Comparison of ENCODE assay signal across 25 cellular contexts in genomic region chr4:149095798-149096197, GRCh38.
A peak's percentile ranks its signal among the peaks of the same experiment; 100 is the strongest.
DNase-seq lines count a peak whose midpoint lies in the region; ATAC-seq and TF ChIP-seq lines count a peak whose summit lies in the region.
"Had no signal": no experiment of that assay in that cellular context is flagged by ENCODE, and none has a peak within 500 bp of the region (broad histone marks: within the 10 kb centered on the region; RNA-seq: fewer than 3 reads in every experiment).

No MANE protein-coding gene starts in this region.

- no peaks in the 10 kb centered on the region for H3K27me3 Mint-ChIP-seq in endodermal cell (ENCODE audit: insufficient read depth)

- H3K4me1 ChIP-seq in endodermal cell (ENCODE audit: control insufficient read depth, insufficient read depth, low read length) (no peaks in the 10 kb centered on the region), prostate gland (replicated peaks) (no peaks in the 10 kb centered on the region)

- TF ChIP-seq CTCF in astrocyte of the cerebellum (IDR thresholded peaks at IDR 0.05; ENCODE audit: low read depth, low read length, missing control alignments) (no peak), endodermal cell (conservative IDR thresholded peaks at IDR 0.05) (no peak), prostate gland (IDR thresholded peaks at IDR 0.05) (no peak)

- 89 to 100% methylated on average over 1 of the region's 1 CpG for WGBS in endodermal cell (ENCODE audit: insufficient coverage in 1 of 2, insufficient read length in 1 of 2), 2 experiments
- 29% methylated on average over 1 of the region's 1 CpG for WGBS in prostate gland

- no peaks in the 10 kb centered on the region for H3K4me1 Mint-ChIP-seq in endodermal cell
- H3K4me1 Mint-ChIP-seq: CD4-positive, alpha-beta memory T cell had no signal

- H3K4me3 Mint-ChIP-seq in endodermal cell: no peak overlapping the region
- H3K4me3 Mint-ChIP-seq: CD4-positive, alpha-beta memory T cell had no signal

- H3K27ac ChIP-seq in endodermal cell (ENCODE audit: low read depth, low read length) (no peak overlapping the region), prostate gland (no peak overlapping the region)

- no peaks in the 10 kb centered on the region for H3K36me3 Mint-ChIP-seq in endodermal cell (ENCODE audit: low read depth)
- H3K36me3 Mint-ChIP-seq: CD4-positive, alpha-beta memory T cell had no signal

- intact Hi-C loops in prostate gland (cut with DNase I): no loop called here

- H3K9me3 ChIP-seq in endodermal cell (ENCODE audit: control insufficient read depth, low read length) (peaks cover 32% of the 10 kb centered on the region), prostate gland (no peaks in the 10 kb centered on the region)

- no peak overlapping the region for H3K27ac Mint-ChIP-seq in endodermal cell

- no peak overlapping the region for H3K9ac ChIP-seq in endodermal cell (ENCODE audit: extremely low read depth, low read length, poor library complexity, severe bottlenecking)

- H3K36me3 ChIP-seq in endodermal cell (ENCODE audit: control insufficient read depth, insufficient read depth, low read length) (no peaks in the 10 kb centered on the region), prostate gland (no peaks in the 10 kb centered on the region)

- TF ChIP-seq POLR2A in prostate gland (IDR thresholded peaks at IDR 0.05): no peak

- H3K9me3 Mint-ChIP-seq in endodermal cell: peaks cover 38% of the 10 kb centered on the region

- peak; percentile 17 for DNase-seq in AG20443 (ENCODE audit: low spot score)
- peak; percentile 74 for DNase-seq in astrocyte of the cerebellum (ENCODE audit: low read depth)
- DNase-seq in endodermal cell: no peak
- DNase-seq in myocyte (ENCODE audit: low read depth): peak; percentile 44
- no peak for DNase-seq in effector CD4-positive, alpha-beta T cell
- no peak for DNase-seq in prostate gland (ENCODE audit: low spot score)
- DNase-seq: C1 segment of cervical spinal cord; CD4-positive, alpha-beta memory T cell; COR-L47; DMS53; Kasumi-1; MV-4-11; NCI-H1105; NCI-H1436 treated with DMSO at 0.1 percent for 48 hours; NCI-H187 treated with DMSO at 0.1 percent for 48 hours; NCI-H446; NCI-H524 treated with DMSO at 0.1 percent for 48 hours; NCI-H774; SIG-M5 had no signal

- in situ Hi-C loops in astrocyte of the cerebellum (cut with HindIII; ENCODE audit: low sequenced_read_pairs): no loop called here

- H3K4me3 ChIP-seq in astrocyte of the cerebellum (ENCODE audit: low read depth, low read length): no peak overlapping the region
- H3K4me3 ChIP-seq in endodermal cell (ENCODE audit: low read length): peak overlapping the region; percentile 9
- H3K4me3 ChIP-seq in prostate gland: no peak overlapping the region
- H3K4me3 ChIP-seq: GM12878, K562 had no signal

- H3K27me3 ChIP-seq in endodermal cell (ENCODE audit: control insufficient read depth, insufficient read depth, low read length, poor library complexity, severe bottlenecking) (no peaks in the 10 kb centered on the region), prostate gland (replicated peaks; ENCODE audit: insufficient read depth) (no peaks in the 10 kb centered on the region)

- ATAC-seq in HG03442 (IDR thresholded peaks at IDR 0.05; ENCODE audit: unreplicated experiment) (no peak), HG03097 (IDR thresholded peaks at IDR 0.05; ENCODE audit: low FRiP score, unreplicated experiment) (no peak)
- ATAC-seq: GM12878, HCT116, K562, SK-N-SH treated with all-trans-retinoic acid at 6 μM for 48 hours had no signal

Comparison
In these comparisons a context has a peak if more than half of its experiments do, and no peak if none do; other contexts are left out.
1. DNase-seq: peak in AG20443 (single experiment), astrocyte of the cerebellum (single experiment) and myocyte (single experiment); none in endodermal cell (single experiment), effector CD4-positive, alpha-beta T cell (single experiment) and prostate gland (single experiment).